ENCODE assay signal across 8 cellular contexts in the genomic region with DNA sequence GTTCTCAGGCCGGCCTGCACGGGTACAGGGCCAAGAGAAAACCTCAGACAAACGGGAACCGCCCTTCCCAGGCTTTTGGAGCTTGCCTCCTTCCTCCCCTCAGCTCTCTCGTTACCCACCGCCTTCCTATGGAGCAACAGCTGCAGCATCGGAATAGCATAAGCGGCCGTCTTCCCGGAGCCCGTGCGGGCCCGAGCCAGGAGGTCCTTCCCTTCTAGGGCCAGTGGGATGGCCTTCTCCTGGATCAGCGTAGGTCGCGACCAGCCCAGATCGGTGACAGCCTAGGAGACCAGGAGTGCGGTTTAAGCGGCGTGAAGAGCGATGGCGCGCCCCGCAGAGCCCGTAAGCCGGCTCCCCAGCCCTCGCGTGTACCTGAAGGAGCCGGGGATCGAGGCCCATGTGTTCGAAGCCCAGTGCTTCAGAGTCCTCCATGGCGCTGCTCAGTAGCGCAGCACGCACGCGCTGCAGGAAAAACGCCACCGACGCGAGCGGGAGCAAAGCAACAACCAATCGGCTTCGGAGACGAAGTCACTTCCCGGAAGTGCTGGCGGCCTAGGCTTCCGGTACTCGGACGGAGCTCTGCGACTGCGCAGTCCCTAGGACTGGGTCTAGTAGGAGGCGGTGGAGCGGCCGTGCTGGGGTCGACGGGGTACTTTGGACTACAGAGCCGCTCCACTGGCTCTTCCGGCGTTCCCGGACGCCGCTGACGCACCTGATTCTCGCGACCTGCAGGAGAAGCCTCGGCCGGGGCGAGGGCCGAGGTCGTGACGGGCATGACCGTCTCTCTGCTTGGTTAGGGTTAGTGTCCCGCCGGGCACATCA. TPM values are rescaled to one million over a fixed set of nuclear protein-coding genes. Genes with fewer than 3 reads are reported as not detected.
DNase-seq lines count a peak whose midpoint lies in the region; FAIRE-seq and TF ChIP-seq lines count a peak whose summit lies in the region.

A gene with protein sequence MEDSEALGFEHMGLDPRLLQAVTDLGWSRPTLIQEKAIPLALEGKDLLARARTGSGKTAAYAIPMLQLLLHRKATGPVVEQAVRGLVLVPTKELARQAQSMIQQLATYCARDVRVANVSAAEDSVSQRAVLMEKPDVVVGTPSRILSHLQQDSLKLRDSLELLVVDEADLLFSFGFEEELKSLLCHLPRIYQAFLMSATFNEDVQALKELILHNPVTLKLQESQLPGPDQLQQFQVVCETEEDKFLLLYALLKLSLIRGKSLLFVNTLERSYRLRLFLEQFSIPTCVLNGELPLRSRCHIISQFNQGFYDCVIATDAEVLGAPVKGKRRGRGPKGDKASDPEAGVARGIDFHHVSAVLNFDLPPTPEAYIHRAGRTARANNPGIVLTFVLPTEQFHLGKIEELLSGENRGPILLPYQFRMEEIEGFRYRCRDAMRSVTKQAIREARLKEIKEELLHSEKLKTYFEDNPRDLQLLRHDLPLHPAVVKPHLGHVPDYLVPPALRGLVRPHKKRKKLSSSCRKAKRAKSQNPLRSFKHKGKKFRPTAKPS (minus strand): TSS at position 445 of the 822 bp plus-strand sequence. CDS start 13 bp downstream, at position 432.

- H3K27me3 ChIP-seq in Loucy (ENCODE audit: insufficient read depth, low read length, poor library complexity, severe bottlenecking), result no peaks in the 10 kb centered on the region

- peak; percentile 98 for TF ChIP-seq POLR2A in H54 (IDR thresholded peaks at IDR 0.05; ENCODE audit: low read depth, low read length)
- peak; percentile 93 for TF ChIP-seq POLR2A in Raji (IDR thresholded peaks at IDR 0.05; ENCODE audit: insufficient read depth, low read depth, low read length)

- peaks cover 53% of the 10 kb centered on the region for H3K36me3 Mint-ChIP-seq in nephron (ENCODE audit: low read depth)
- H3K36me3 Mint-ChIP-seq in stimulated activated naive CD8-positive, alpha-beta T cell treated with anti-CD3 and anti-CD28 coated beads, Interleukin-15, Interleukin-2, amounts not matched to agents 100 ng/mL and 50 ng/mL, for 24 hours (ENCODE audit: low read depth), result peaks cover 67% of the 10 kb centered on the region

- peak; percentile 23 for FAIRE-seq in H54 (lab: Jason Lieb, UNC)

- TF ChIP-seq CTCF in Loucy (conservative IDR thresholded peaks at IDR 0.05; ENCODE audit: low read length) (no peak), fibroblast of the aortic adventitia (IDR thresholded peaks at IDR 0.05; ENCODE audit: insufficient read depth, low read length) (no peak), nephron (IDR thresholded peaks at IDR 0.05; ENCODE audit: unreplicated experiment in 3 of 3) (no peak)

- H3K36me3 ChIP-seq in Loucy (ENCODE audit: insufficient read depth, low read length), result peaks cover 40% of the 10 kb centered on the region; the same call in 1 of the 2 replicates

- H3K4me3 ChIP-seq in Loucy (ENCODE audit: low read length, poor library complexity, severe bottlenecking) (peak within 1 kb of the TSS; percentile 93), fibroblast of the aortic adventitia (ENCODE audit: low read depth, low read length) (peak within 1 kb of the TSS; percentile 99)

- no peaks in the 10 kb centered on the region for H3K9me3 ChIP-seq in Loucy (ENCODE audit: insufficient read depth, low read depth, low read length)

- peak within 1 kb of the TSS; percentile 94 for H3K9ac ChIP-seq in Loucy (ENCODE audit: low read depth, low read length, poor library complexity, severe bottlenecking)

- peak; percentile 94 for DNase-seq in EL
- peak; percentile 99 for DNase-seq in H54 (ENCODE audit: insufficient read length, low spot score)
- DNase-seq in activated T-helper 9 cell treated with anti-CD3 and anti-CD28 coated beads, Interleukin-2, amount 50 U/mL, for 16 hours (ENCODE audit: low read depth), result peak; percentile 88
- peak; percentile 95 for DNase-seq in fibroblast of the aortic adventitia (ENCODE audit: low read depth)

- H3K27me3 Mint-ChIP-seq in nephron (ENCODE audit: low read depth), result no peaks in the 10 kb centered on the region
- no peaks in the 10 kb centered on the region for H3K27me3 Mint-ChIP-seq in stimulated activated naive CD8-positive, alpha-beta T cell treated with anti-CD3 and anti-CD28 coated beads, Interleukin-15, Interleukin-2, amounts not matched to agents 100 ng/mL and 50 ng/mL, for 24 hours

- H3K4me1 ChIP-seq in Loucy (ENCODE audit: insufficient read depth, low read length, poor library complexity, severe bottlenecking), result peaks cover 19% of the 10 kb centered on the region

- peaks cover 47% of the 10 kb centered on the region for H3K79me2 ChIP-seq in Loucy (ENCODE audit: insufficient read depth, low read length)

- no peaks in the 10 kb centered on the region for H3F3A ChIP-seq in Loucy (ENCODE audit: low read depth)

- H4K20me1 ChIP-seq in Loucy (ENCODE audit: insufficient read depth, low read length, poor library complexity, severe bottlenecking), result peaks cover 22% of the 10 kb centered on the region

- H2AFZ ChIP-seq in Loucy (ENCODE audit: low read length), result peak within 1 kb of the TSS; percentile 72

- H3K4me1 Mint-ChIP-seq in nephron, result peaks cover 27% of the 10 kb centered on the region
- peaks cover 43% of the 10 kb centered on the region for H3K4me1 Mint-ChIP-seq in stimulated activated naive CD8-positive, alpha-beta T cell treated with anti-CD3 and anti-CD28 coated beads, Interleukin-15, Interleukin-2, amounts not matched to agents 100 ng/mL and 50 ng/mL, for 24 hours (ENCODE audit: low read depth)

- no peaks in the 10 kb centered on the region for H3K9me3 Mint-ChIP-seq in nephron
- H3K9me3 Mint-ChIP-seq in stimulated activated naive CD8-positive, alpha-beta T cell treated with anti-CD3 and anti-CD28 coated beads, Interleukin-15, Interleukin-2, amounts not matched to agents 100 ng/mL and 50 ng/mL, for 24 hours, result no peaks in the 10 kb centered on the region

- H3K27ac Mint-ChIP-seq in nephron, result peak within 1 kb of the TSS; percentile 85 to 94 (median 93)
- H3K27ac Mint-ChIP-seq in stimulated activated naive CD8-positive, alpha-beta T cell treated with anti-CD3 and anti-CD28 coated beads, Interleukin-15, Interleukin-2, amounts not matched to agents 100 ng/mL and 50 ng/mL, for 24 hours, result peak within 1 kb of the TSS; percentile 95

- H3K4me2 ChIP-seq in Loucy (ENCODE audit: low read depth, low read length, poor library complexity, severe bottlenecking), result peak within 1 kb of the TSS; percentile 91

- H3K4me3 Mint-ChIP-seq in nephron, result peak within 1 kb of the TSS; percentile 95 to 99 (median 98)
- H3K4me3 Mint-ChIP-seq in stimulated activated naive CD8-positive, alpha-beta T cell treated with anti-CD3 and anti-CD28 coated beads, Interleukin-15, Interleukin-2, amounts not matched to agents 100 ng/mL and 50 ng/mL, for 24 hours, result peak within 1 kb of the TSS; percentile 96

- no peaks in the 10 kb centered on the region for H3K9me2 ChIP-seq in Loucy (replicated peaks; ENCODE audit: low read depth, low read length)

RNA-seq across cellular contexts. Expression of the gene that starts here (rescaled TPM):
- 14.6 and 48.4 TPM in 2 replicates for total RNA-seq in fibroblast of the aortic adventitia (ENCODE audit: low replicate concordance)

Comparison
In these comparisons a context has a peak if more than half of its experiments do, and no peak if none do; other contexts are left out.
1. Peak in every context shown above with its lines: DNase-seq and H3K4me3 ChIP-seq.